In the genomic region with DNA sequence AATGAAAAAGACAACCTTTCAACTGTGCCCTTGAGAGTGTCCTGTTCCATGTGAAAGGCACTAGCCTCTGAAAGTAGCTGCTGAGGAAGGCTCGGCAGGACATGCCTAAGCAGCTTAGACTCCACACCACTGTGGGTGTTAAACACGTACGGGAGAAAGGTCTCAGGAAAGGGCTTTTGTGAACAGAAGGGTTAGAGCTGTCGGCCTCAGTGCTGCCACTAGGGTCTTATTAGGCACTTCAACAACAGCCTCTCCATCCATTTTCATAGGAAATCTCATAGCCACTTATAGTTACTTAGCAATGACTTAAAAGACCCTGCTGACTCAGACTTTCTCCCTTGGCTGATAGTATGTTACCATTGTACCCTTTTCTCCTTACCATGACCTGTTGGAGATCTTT, we compare ENCODE assay signal across 1 cellular context.
TF ChIP-seq lines count a peak whose summit lies in the region.

No MANE protein-coding gene starts in this region.

TF ChIP-seq in GM23338, 12 proteins besides CTCF, POLR2A, EP300 and RAD21:
- TF ChIP-seq, protein P1, sequence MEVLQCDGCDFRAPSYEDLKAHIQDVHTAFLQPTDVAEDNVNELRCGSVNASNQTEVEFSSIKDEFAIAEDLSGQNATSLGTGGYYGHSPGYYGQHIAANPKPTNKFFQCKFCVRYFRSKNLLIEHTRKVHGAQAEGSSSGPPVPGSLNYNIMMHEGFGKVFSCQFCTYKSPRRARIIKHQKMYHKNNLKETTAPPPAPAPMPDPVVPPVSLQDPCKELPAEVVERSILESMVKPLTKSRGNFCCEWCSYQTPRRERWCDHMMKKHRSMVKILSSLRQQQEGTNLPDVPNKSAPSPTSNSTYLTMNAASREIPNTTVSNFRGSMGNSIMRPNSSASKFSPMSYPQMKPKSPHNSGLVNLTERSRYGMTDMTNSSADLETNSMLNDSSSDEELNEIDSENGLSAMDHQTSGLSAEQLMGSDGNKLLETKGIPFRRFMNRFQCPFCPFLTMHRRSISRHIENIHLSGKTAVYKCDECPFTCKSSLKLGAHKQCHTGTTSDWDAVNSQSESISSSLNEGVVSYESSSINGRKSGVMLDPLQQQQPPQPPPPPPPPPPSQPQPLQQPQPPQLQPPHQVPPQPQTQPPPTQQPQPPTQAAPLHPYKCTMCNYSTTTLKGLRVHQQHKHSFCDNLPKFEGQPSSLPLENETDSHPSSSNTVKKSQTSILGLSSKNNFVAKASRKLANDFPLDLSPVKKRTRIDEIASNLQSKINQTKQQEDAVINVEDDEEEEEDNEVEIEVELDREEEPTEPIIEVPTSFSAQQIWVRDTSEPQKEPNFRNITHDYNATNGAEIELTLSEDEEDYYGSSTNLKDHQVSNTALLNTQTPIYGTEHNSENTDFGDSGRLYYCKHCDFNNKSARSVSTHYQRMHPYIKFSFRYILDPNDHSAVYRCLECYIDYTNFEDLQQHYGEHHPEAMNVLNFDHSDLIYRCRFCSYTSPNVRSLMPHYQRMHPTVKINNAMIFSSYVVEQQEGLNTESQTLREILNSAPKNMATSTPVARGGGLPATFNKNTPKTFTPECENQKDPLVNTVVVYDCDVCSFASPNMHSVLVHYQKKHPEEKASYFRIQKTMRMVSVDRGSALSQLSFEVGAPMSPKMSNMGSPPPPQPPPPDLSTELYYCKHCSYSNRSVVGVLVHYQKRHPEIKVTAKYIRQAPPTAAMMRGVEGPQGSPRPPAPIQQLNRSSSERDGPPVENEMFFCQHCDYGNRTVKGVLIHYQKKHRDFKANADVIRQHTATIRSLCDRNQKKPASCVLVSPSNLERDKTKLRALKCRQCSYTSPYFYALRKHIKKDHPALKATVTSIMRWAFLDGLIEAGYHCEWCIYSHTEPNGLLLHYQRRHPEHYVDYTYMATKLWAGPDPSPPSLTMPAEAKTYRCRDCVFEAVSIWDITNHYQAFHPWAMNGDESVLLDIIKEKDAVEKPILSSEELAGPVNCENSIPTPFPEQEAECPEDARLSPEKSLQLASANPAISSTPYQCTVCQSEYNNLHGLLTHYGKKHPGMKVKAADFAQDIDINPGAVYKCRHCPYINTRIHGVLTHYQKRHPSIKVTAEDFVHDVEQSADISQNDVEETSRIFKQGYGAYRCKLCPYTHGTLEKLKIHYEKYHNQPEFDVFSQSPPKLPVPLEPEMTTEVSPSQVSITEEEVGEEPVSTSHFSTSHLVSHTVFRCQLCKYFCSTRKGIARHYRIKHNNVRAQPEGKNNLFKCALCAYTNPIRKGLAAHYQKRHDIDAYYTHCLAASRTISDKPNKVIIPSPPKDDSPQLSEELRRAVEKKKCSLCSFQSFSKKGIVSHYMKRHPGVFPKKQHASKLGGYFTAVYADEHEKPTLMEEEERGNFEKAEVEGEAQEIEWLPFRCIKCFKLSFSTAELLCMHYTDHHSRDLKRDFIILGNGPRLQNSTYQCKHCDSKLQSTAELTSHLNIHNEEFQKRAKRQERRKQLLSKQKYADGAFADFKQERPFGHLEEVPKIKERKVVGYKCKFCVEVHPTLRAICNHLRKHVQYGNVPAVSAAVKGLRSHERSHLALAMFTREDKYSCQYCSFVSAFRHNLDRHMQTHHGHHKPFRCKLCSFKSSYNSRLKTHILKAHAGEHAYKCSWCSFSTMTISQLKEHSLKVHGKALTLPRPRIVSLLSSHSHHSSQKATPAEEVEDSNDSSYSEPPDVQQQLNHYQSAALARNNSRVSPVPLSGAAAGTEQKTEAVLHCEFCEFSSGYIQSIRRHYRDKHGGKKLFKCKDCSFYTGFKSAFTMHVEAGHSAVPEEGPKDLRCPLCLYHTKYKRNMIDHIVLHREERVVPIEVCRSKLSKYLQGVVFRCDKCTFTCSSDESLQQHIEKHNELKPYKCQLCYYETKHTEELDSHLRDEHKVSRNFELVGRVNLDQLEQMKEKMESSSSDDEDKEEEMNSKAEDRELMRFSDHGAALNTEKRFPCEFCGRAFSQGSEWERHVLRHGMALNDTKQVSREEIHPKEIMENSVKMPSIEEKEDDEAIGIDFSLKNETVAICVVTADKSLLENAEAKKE (CRISPR knock-in tag; IDR thresholded peaks at IDR 0.05), result no peak
- TF ChIP-seq ZNF114 (CRISPR knock-in tag; IDR thresholded peaks at IDR 0.05) (no peak), STAT1 (IDR thresholded peaks at IDR 0.05; ENCODE audit: unreplicated experiment) (no peak), ZNF331 (CRISPR knock-in tag; IDR thresholded peaks at IDR 0.05; ENCODE audit: low read depth) (no peak), EZH2phosphoT487 (IDR thresholded peaks at IDR 0.05; ENCODE audit: unreplicated experiment) (no peak), EZH2 (IDR thresholded peaks at IDR 0.05; ENCODE audit: low read depth, unreplicated experiment) (no peak), JUNB (IDR thresholded peaks at IDR 0.05; ENCODE audit: unreplicated experiment) (no peak), POLR2AphosphoS5 (IDR thresholded peaks at IDR 0.05; ENCODE audit: low read depth) (no peak), NANOG (IDR thresholded peaks at IDR 0.05; ENCODE audit: borderline replicate concordance) (no peak), CREB1 (CRISPR knock-in tag; IDR thresholded peaks at IDR 0.05; ENCODE audit: low read depth) (no peak)
- TF ChIP-seq, protein P2, sequence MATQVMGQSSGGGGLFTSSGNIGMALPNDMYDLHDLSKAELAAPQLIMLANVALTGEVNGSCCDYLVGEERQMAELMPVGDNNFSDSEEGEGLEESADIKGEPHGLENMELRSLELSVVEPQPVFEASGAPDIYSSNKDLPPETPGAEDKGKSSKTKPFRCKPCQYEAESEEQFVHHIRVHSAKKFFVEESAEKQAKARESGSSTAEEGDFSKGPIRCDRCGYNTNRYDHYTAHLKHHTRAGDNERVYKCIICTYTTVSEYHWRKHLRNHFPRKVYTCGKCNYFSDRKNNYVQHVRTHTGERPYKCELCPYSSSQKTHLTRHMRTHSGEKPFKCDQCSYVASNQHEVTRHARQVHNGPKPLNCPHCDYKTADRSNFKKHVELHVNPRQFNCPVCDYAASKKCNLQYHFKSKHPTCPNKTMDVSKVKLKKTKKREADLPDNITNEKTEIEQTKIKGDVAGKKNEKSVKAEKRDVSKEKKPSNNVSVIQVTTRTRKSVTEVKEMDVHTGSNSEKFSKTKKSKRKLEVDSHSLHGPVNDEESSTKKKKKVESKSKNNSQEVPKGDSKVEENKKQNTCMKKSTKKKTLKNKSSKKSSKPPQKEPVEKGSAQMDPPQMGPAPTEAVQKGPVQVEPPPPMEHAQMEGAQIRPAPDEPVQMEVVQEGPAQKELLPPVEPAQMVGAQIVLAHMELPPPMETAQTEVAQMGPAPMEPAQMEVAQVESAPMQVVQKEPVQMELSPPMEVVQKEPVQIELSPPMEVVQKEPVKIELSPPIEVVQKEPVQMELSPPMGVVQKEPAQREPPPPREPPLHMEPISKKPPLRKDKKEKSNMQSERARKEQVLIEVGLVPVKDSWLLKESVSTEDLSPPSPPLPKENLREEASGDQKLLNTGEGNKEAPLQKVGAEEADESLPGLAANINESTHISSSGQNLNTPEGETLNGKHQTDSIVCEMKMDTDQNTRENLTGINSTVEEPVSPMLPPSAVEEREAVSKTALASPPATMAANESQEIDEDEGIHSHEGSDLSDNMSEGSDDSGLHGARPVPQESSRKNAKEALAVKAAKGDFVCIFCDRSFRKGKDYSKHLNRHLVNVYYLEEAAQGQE (IDR thresholded peaks at IDR 0.05; ENCODE audit: unreplicated experiment), result no peak
- TF ChIP-seq, protein P3, sequence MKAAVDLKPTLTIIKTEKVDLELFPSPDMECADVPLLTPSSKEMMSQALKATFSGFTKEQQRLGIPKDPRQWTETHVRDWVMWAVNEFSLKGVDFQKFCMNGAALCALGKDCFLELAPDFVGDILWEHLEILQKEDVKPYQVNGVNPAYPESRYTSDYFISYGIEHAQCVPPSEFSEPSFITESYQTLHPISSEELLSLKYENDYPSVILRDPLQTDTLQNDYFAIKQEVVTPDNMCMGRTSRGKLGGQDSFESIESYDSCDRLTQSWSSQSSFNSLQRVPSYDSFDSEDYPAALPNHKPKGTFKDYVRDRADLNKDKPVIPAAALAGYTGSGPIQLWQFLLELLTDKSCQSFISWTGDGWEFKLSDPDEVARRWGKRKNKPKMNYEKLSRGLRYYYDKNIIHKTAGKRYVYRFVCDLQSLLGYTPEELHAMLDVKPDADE (IDR thresholded peaks at IDR 0.05), result no peak
